22 cellular contexts compared by ENCODE assay signal in genomic region chr4:115575851-115576250, GRCh38.
"Had no signal": no experiment of that assay in that cellular context is flagged by ENCODE, and none has a peak within 500 bp of the region (broad histone marks: within the 10 kb centered on the region; RNA-seq: fewer than 3 reads in every experiment).

No MANE protein-coding gene starts in this region.

- H3K36me3 ChIP-seq: adrenal gland, esophagus squamous epithelium, lower lobe of right lung, neutrophil, tibial artery had no signal

- H3K27me3 Mint-ChIP-seq: activated CD8-positive, alpha-beta memory T cell treated with anti-CD3 and anti-CD28 coated beads, Interleukin-2, amount 10 ng/mL, durations not matched to agents 7 days and 5 days; activated naive CD4-positive, alpha-beta T cell treated with anti-CD3 and anti-CD28 coated beads, Interleukin-2, amount 10 ng/mL, durations not matched to agents 7 days and 5 days; naive thymus-derived CD4-positive, alpha-beta T cell; stimulated activated memory B cell treated with anti-CD40 and anti-IgM and Interleukin-4, amounts not matched to agents 10 μg/mL and 1 μg/mL and 100 μg/mL, for 72 hours had no signal

- H3K4me3 Mint-ChIP-seq: activated CD8-positive, alpha-beta memory T cell treated with anti-CD3 and anti-CD28 coated beads, Interleukin-2, amount 10 ng/mL, durations not matched to agents 7 days and 5 days; activated naive CD4-positive, alpha-beta T cell treated with anti-CD3 and anti-CD28 coated beads, Interleukin-2, amount 10 ng/mL, durations not matched to agents 7 days and 5 days; naive thymus-derived CD4-positive, alpha-beta T cell; stimulated activated memory B cell treated with anti-CD40 and anti-IgM and Interleukin-4, amounts not matched to agents 10 μg/mL and 1 μg/mL and 100 μg/mL, for 72 hours had no signal

- H3K4me3 ChIP-seq: adrenal gland, body of pancreas, coronary artery, esophagus squamous epithelium, lower lobe of right lung, mucosa of descending colon, tibial artery had no signal

- H3K27ac ChIP-seq: adrenal gland, body of pancreas, coronary artery, esophagus squamous epithelium, lower lobe of right lung, neutrophil, tibial artery had no signal

- H3K4me1 ChIP-seq: adrenal gland, body of pancreas, esophagus squamous epithelium, lower lobe of right lung, tibial artery had no signal

- DNase-seq: activated CD4-positive, alpha-beta T cell treated with anti-CD3 and anti-CD28 coated beads for 1 hour; activated CD4-positive, alpha-beta T cell treated with anti-CD3 and anti-CD28 coated beads, Interleukin-2, amount 50 U/mL, for 48 hours; activated CD8-positive, alpha-beta memory T cell treated with anti-CD3 and anti-CD28 coated beads, Interleukin-2, amount 10 ng/mL, durations not matched to agents 7 days and 5 days; activated naive CD4-positive, alpha-beta T cell treated with anti-CD3 and anti-CD28 coated beads, Interleukin-2, amount 10 ng/mL, durations not matched to agents 7 days and 5 days; activated T-cell treated with anti-CD3 and anti-CD28 coated beads, Interleukin-2, amount 50 U/mL, for 1 hour; adrenal gland; body of pancreas; caudate nucleus; esophagus squamous epithelium; left cardiac atrium; lower lobe of right lung; mucosa of descending colon; naive thymus-derived CD4-positive, alpha-beta T cell; retina; stimulated activated CD4-positive, alpha-beta T cell treated with anti-CD3 and anti-CD28 coated beads, Interleukin-2, amount 100 ng/mL, for 48 hours; T-helper 1 cell; T1000; tibial artery had no signal

- H3K9me3 ChIP-seq: body of pancreas, esophagus squamous epithelium, lower lobe of right lung, mucosa of descending colon, neutrophil had no signal

- ATAC-seq: activated CD8-positive, alpha-beta memory T cell treated with anti-CD3 and anti-CD28 coated beads, Interleukin-2, amount 10 ng/mL, durations not matched to agents 7 days and 5 days; body of pancreas; left cardiac atrium; lower lobe of right lung; mucosa of descending colon; naive thymus-derived CD4-positive, alpha-beta T cell; stimulated activated memory B cell treated with anti-CD40 and anti-IgM and Interleukin-4, amounts not matched to agents 10 μg/mL and 1 μg/mL and 100 μg/mL, for 72 hours had no signal

- H3K4me1 Mint-ChIP-seq: activated CD8-positive, alpha-beta memory T cell treated with anti-CD3 and anti-CD28 coated beads, Interleukin-2, amount 10 ng/mL, durations not matched to agents 7 days and 5 days; activated naive CD4-positive, alpha-beta T cell treated with anti-CD3 and anti-CD28 coated beads, Interleukin-2, amount 10 ng/mL, durations not matched to agents 7 days and 5 days; naive thymus-derived CD4-positive, alpha-beta T cell; stimulated activated memory B cell treated with anti-CD40 and anti-IgM and Interleukin-4, amounts not matched to agents 10 μg/mL and 1 μg/mL and 100 μg/mL, for 72 hours had no signal

- H3K27ac Mint-ChIP-seq: activated CD8-positive, alpha-beta memory T cell treated with anti-CD3 and anti-CD28 coated beads, Interleukin-2, amount 10 ng/mL, durations not matched to agents 7 days and 5 days; activated naive CD4-positive, alpha-beta T cell treated with anti-CD3 and anti-CD28 coated beads, Interleukin-2, amount 10 ng/mL, durations not matched to agents 7 days and 5 days; naive thymus-derived CD4-positive, alpha-beta T cell; stimulated activated memory B cell treated with anti-CD40 and anti-IgM and Interleukin-4, amounts not matched to agents 10 μg/mL and 1 μg/mL and 100 μg/mL, for 72 hours had no signal

- H3K27me3 ChIP-seq: adrenal gland, body of pancreas, esophagus squamous epithelium, neutrophil, tibial artery had no signal

- H3K36me3 Mint-ChIP-seq: activated CD8-positive, alpha-beta memory T cell treated with anti-CD3 and anti-CD28 coated beads, Interleukin-2, amount 10 ng/mL, durations not matched to agents 7 days and 5 days; activated naive CD4-positive, alpha-beta T cell treated with anti-CD3 and anti-CD28 coated beads, Interleukin-2, amount 10 ng/mL, durations not matched to agents 7 days and 5 days; naive thymus-derived CD4-positive, alpha-beta T cell; stimulated activated memory B cell treated with anti-CD40 and anti-IgM and Interleukin-4, amounts not matched to agents 10 μg/mL and 1 μg/mL and 100 μg/mL, for 72 hours had no signal

- FAIRE-seq: urothelium cell line had no signal
